ENCODE assay signal across 15 cellular contexts in the genomic region with DNA sequence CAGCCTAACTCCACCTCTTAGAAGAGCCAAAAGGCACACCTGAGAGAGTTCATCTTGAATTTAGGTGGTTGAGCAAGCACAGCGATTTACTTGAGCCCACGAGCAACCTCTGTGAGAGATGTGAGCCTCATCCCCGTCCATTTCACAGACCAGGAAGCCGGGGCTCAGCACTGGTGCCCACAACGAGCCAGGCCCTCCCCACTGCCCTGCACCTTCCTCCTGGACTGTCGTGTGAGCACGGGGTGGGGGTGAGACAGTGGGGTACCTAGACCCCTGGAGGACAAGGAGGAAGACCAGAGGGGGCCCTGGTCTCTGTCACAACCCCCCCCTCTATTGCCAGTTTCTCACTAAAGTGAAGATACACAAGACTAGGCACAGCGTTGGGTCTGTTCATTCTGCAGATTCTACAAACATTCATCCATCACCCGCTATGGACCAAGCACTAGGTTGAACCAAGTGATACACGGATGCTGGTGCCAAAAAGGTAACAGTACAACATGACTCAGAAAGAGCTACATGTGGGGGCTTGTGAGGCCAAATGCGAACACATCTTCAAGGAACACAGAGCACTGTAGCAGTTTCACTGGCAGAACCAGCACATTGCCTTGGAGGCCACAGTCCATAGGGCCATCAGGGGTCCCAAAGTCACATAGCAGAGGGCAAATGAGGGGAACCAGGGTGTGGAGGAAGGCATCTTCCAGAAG.
DNase-seq lines count a peak whose midpoint lies in the region; ATAC-seq and TF ChIP-seq lines count a peak whose summit lies in the region.
"Had no signal": no experiment of that assay in that cellular context is flagged by ENCODE, and none has a peak within 500 bp of the region (broad histone marks: within the 10 kb centered on the region; RNA-seq: fewer than 3 reads in every experiment).

No MANE protein-coding gene starts in this region.

- peaks cover 44 to 63% of the 10 kb centered on the region in 2 experiments for H3K4me1 ChIP-seq in HCT116 (ENCODE audit: control insufficient read depth in 1 of 2, insufficient read depth in 2 of 2, low read length in 2 of 2)
- peaks cover 51% of the 10 kb centered on the region for H3K4me1 ChIP-seq in PC-9 (replicated peaks; ENCODE audit: insufficient read depth)
- peaks cover 0 to 6% of the 10 kb centered on the region in 2 donors for H3K4me1 ChIP-seq in neuronal stem cell (ENCODE audit: control insufficient read depth in 2 of 2, insufficient read depth in 1 of 2, low read depth in 1 of 2, low read length in 2 of 2)
- H3K4me1 ChIP-seq: HAP-1 had no signal

- H3K18ac ChIP-seq in neuronal stem cell (ENCODE audit: low read length) = peak overlapping the region; percentile 52

- H3K4me2 ChIP-seq in HCT116 (ENCODE audit: low read length) (peak overlapping the region; percentile 70), PC-9 (peak overlapping the region; percentile 82), neuronal stem cell (ENCODE audit: insufficient read depth, low read length, poor library complexity, severe bottlenecking) (no peak overlapping the region)

- TF ChIP-seq CTCF in HCT116 (IDR thresholded peaks at IDR 0.05 in 2 of 3, conservative IDR thresholded peaks at IDR 0.05 in 1 of 3; ENCODE audit: borderline replicate concordance in 1 of 3, insufficient read depth in 1 of 3, low read depth in 2 of 3, low read length in 2 of 3) (no peak), PC-9 (conservative IDR thresholded peaks at IDR 0.05) (no peak)

- H3K9me2 ChIP-seq in HCT116 (ENCODE audit: insufficient read depth) (no peaks in the 10 kb centered on the region), PC-9 (ENCODE audit: insufficient read depth) (no peaks in the 10 kb centered on the region)

- no TSS peak for BruUV-seq in HCT116 (replicated peaks; lab: Mats Ljungman, UMichigan)
- BruUV-seq in PC-9 (replicated peaks; lab: Mats Ljungman, UMichigan) = no TSS peak

- DNase-seq in HCT116 (ENCODE audit: low read depth, low spot score) = no peak
- no peak for DNase-seq in PC-9
- DNase-seq in epithelial cell of prostate (ENCODE audit: low read depth, low spot score) = peak; percentile 75
- no peak for DNase-seq in neuronal stem cell (ENCODE audit: low spot score)
- DNase-seq in NCI-H748 treated with DMSO at 0.1 percent for 48 hours (lab: John Stamatoyannopoulos, UW) = no peak
- DNase-seq in activated T-cell treated with anti-CD3 and anti-CD28 coated beads, Interleukin-2, amount 50 U/mL, for 48 hours = no peak
- no peak for DNase-seq in inferior parietal cortex (ENCODE audit: extremely low spot score)
- DNase-seq in AG08396 (ENCODE audit: low spot score) = no peak
- DNase-seq: C1 segment of cervical spinal cord, DMS153, NCI-H1048, NCI-H1436 treated with DMSO at 0.1 percent for 48 hours, NCI-H2029 treated with DMSO at 0.1 percent for 48 hours, NCI-H2171 treated with DMSO at 0.1 percent for 48 hours had no signal

- H4K20me1 ChIP-seq in HCT116 (ENCODE audit: insufficient read depth) (no peaks in the 10 kb centered on the region), PC-9 (ENCODE audit: insufficient read depth) (no peaks in the 10 kb centered on the region)

- POLR2A ChIA-PET in HCT116 (lab: Charles Lee) = interaction anchor here (0.6 kb wide), 1 partner anchor 14 kb away, joined by 3 read pairs; no protein-coding TSS in a partner anchor
- POLR2A ChIA-PET in PC-9 (lab: Charles Lee; ENCODE audit: unreplicated experiment) = interaction anchor here (0.6 kb wide), 2 partner anchors 29 to 35 kb away, joined by 7 read pairs; no protein-coding TSS in a partner anchor

- H4K8ac ChIP-seq in neuronal stem cell (ENCODE audit: low read depth, low read length) = no peak overlapping the region

- H2BK15ac ChIP-seq in neuronal stem cell (ENCODE audit: low read length) = no peak overlapping the region

- CTCF ChIA-PET in HCT116 (lab: Charles Lee) = no interaction called here
- CTCF ChIA-PET in PC-9 (lab: Charles Lee) = interaction anchor here (1.0 kb wide), 1 partner anchor 28 kb away, joined by 3 read pairs; no protein-coding TSS in a partner anchor

- H3K23ac ChIP-seq in neuronal stem cell (ENCODE audit: low read depth, low read length, poor library complexity) = no peak overlapping the region

- no peak overlapping the region for H2BK5ac ChIP-seq in neuronal stem cell (ENCODE audit: low read length)

- H3K27me3 ChIP-seq in HCT116 (ENCODE audit: insufficient read depth, low read length) (no peaks in the 10 kb centered on the region), PC-9 (ENCODE audit: insufficient read depth, low read depth) (no peaks in the 10 kb centered on the region), neuronal stem cell (ENCODE audit: control insufficient read depth in 3 of 3, insufficient read depth in 3 of 3, low read depth in 1 of 3, low read length in 3 of 3) (no peaks in the 10 kb centered on the region)

- intact Hi-C loops in HCT116 (cut with micrococcal nuclease) (loop anchor here (5.0 kb wide), 2 partner anchors 96 to 104 kb away; no protein-coding TSS in a partner anchor), PC-9 (cut with micrococcal nuclease; ENCODE audit: unreplicated experiment) (loop anchor here (2.0 kb wide), 2 partner anchors 33 to 95 kb away; no protein-coding TSS in a partner anchor)

- H3K4me3 ChIP-seq in HCT116 (replicated peaks in 1 of 2; ENCODE audit: low read depth in 1 of 2, low read length in 2 of 2) (no peak overlapping the region), PC-9 (no peak overlapping the region), neuronal stem cell (ENCODE audit: low read length in 2 of 2) (no peak overlapping the region)
- H3K4me3 ChIP-seq: HAP-1 had no signal

- H2AFZ ChIP-seq in HCT116 (ENCODE audit: low read depth, low read length, poor library complexity, severe bottlenecking) (no peak overlapping the region), PC-9 (no peak overlapping the region), neuronal stem cell (ENCODE audit: low read length) (no peak overlapping the region)

- H2BK120ac ChIP-seq in neuronal stem cell (ENCODE audit: low read depth, low read length) = no peak overlapping the region

- H3K4ac ChIP-seq in neuronal stem cell (ENCODE audit: low read length) = no peak overlapping the region

- no peak overlapping the region for H2AK5ac ChIP-seq in neuronal stem cell (ENCODE audit: low read depth, low read length)

- H3K9me3 ChIP-seq in HCT116 (ENCODE audit: control insufficient read depth in 1 of 2, insufficient read depth in 1 of 2, low read depth in 1 of 2, low read length in 2 of 2) = no peaks in the 10 kb centered on the region
- no peaks in the 10 kb centered on the region for H3K9me3 ChIP-seq in PC-9 (ENCODE audit: insufficient read depth, low read depth)
- no peaks in the 10 kb centered on the region for H3K9me3 ChIP-seq in neuronal stem cell (replicated peaks in 1 of 2; ENCODE audit: control insufficient read depth in 2 of 2, insufficient read depth in 1 of 2, low read depth in 1 of 2, low read length in 2 of 2)
- H3K9me3 ChIP-seq: HAP-1 had no signal

- RAD21 ChIA-PET in HCT116 (lab: Charles Lee; ENCODE audit: low non-redundant PET in 1 of 2, low total read pairs in 2 of 2, uncharacterized antibody in 2 of 2, unreplicated experiment in 2 of 2) = no interaction called here

- H3K79me2 ChIP-seq in HCT116 (ENCODE audit: insufficient read depth, low read length) (no peaks in the 10 kb centered on the region), PC-9 (ENCODE audit: low read depth) (peaks cover 13% of the 10 kb centered on the region; the same call in 1 of the 2 replicates)

- no peak overlapping the region for H2BK12ac ChIP-seq in neuronal stem cell (ENCODE audit: low read length)

- TF ChIP-seq RAD21 in HCT116 (IDR thresholded peaks at IDR 0.05; ENCODE audit: low read depth) = no peak

- H3K14ac ChIP-seq in neuronal stem cell (ENCODE audit: low read length) = no peak overlapping the region

- H3K79me1 ChIP-seq in neuronal stem cell (ENCODE audit: low read depth, low read length) = no peaks in the 10 kb centered on the region

- no peak for TF ChIP-seq POLR2A in HCT116 (IDR thresholded peaks at IDR 0.05; ENCODE audit: borderline replicate concordance, extremely low read depth, insufficient read depth, insufficient read length)

- H3F3A ChIP-seq in PC-9 (ENCODE audit: insufficient read depth, low read depth) = peaks cover 43% of the 10 kb centered on the region

- ATAC-seq in HCT116 = no peak

- no peak overlapping the region for H4K91ac ChIP-seq in neuronal stem cell (ENCODE audit: low read depth, low read length, poor library complexity)

- H3K27ac ChIP-seq in HCT116 (ENCODE audit: low read depth, low read length) = peak overlapping the region; percentile 91
- peak overlapping the region; percentile 92 for H3K27ac ChIP-seq in PC-9
- peak overlapping the region; percentile 52 for H3K27ac ChIP-seq in epithelial cell of prostate
- no peak overlapping the region for H3K27ac ChIP-seq in neuronal stem cell (replicated peaks; ENCODE audit: low read length)

- H3K36me3 ChIP-seq in HCT116 (ENCODE audit: control insufficient read depth in 1 of 2, insufficient read depth in 2 of 2, low read length in 2 of 2) = no peaks in the 10 kb centered on the region
- H3K36me3 ChIP-seq in PC-9 (ENCODE audit: low read depth) = no peaks in the 10 kb centered on the region
- no peaks in the 10 kb centered on the region for H3K36me3 ChIP-seq in neuronal stem cell (replicated peaks in 1 of 2; ENCODE audit: control insufficient read depth in 2 of 2, insufficient read depth in 2 of 2, low read length in 2 of 2)
- H3K36me3 ChIP-seq: HAP-1 had no signal

- no CpG with 5 or more reads among the region's 11 CpGs for WGBS in neuronal stem cell (ENCODE audit: extremely low coverage in 2 of 2, insufficient read length in 2 of 2, insufficient replicate concordance in 1 of 2), 2 donors

- no peak overlapping the region for H3K9ac ChIP-seq in HCT116 (ENCODE audit: low read length)
- H3K9ac ChIP-seq in neuronal stem cell (ENCODE audit: low read depth, low read length, poor library complexity) = no peak overlapping the region

TF ChIP-seq in HCT116, 20 proteins besides CTCF, POLR2A, EP300 and RAD21 (continues in another document):
- no peak for TF ChIP-seq TCF7L2 (IDR thresholded peaks at IDR 0.05; ENCODE audit: borderline replicate concordance, extremely low read depth, insufficient read depth, insufficient read length)
- no peak for TF ChIP-seq CEBPB (IDR thresholded peaks at IDR 0.05; ENCODE audit: low read depth)
- no peak for TF ChIP-seq SIN3A (IDR thresholded peaks at IDR 0.05; ENCODE audit: low read depth)
- no peak for TF ChIP-seq FOSL1 (IDR thresholded peaks at IDR 0.05; ENCODE audit: low read depth)
- no peak for TF ChIP-seq ELF1 (IDR thresholded peaks at IDR 0.05; ENCODE audit: borderline replicate concordance, low read depth)
- no peak for TF ChIP-seq ATF3 (IDR thresholded peaks at IDR 0.05)
- no peak for TF ChIP-seq CBX3 (IDR thresholded peaks at IDR 0.05; ENCODE audit: low read depth)
- no peak for TF ChIP-seq EZH2phosphoT487 (IDR thresholded peaks at IDR 0.05; ENCODE audit: borderline replicate concordance)
- TF ChIP-seq JUND (IDR thresholded peaks at IDR 0.05) = no peak
